Comparison of ENCODE assay signal across 8 cellular contexts in the genomic region with DNA sequence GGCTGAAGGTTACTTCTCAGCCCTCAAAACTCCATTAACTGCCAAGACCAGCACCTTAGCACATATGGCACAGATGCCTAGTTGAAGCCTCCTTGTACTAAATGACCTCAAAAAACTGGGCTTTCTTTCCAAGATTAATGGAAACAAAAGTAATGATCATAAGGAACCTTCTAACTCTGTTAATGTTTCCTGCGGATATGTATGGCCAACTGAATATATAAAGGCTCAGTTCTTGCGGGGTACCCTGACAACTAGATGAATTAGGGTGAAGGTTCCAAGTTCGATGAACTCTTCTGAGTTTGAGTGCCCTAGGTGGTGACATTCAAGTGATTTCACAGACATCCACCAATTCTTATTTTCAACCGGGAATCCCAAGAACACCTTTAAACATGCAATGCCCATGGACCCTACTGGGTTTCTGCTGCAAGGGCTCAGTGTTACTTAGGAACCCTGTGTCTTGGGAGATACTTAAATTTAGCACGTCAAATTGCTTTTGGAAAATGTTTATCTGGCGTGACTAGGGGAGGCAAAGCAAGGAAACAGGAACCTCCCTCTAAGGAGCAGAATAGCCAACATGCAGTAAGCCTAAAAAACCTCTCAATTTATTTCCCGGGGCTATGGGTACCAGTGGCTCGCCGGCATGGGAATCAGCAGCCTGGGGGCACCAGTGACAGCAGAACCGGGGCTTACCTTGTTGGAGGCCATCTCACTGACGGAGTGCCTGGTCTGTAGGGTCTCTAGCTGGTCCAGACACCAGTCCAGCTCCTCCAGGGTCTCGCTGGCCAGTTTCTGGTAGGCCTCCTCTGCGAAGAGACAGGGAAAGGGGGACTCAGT.
A peak's percentile ranks its signal among the peaks of the same experiment; 100 is the strongest.
DNase-seq lines count a peak whose midpoint lies in the region; ATAC-seq and TF ChIP-seq lines count a peak whose summit lies in the region.

No MANE protein-coding gene starts in this region.

- H3K4me1 Mint-ChIP-seq in natural killer cell treated with Interleukin-12 subunit alpha and Interleukin-12 subunit beta and Interleukin-15 and Interleukin-18, amount 100 ng/mL, for 72 hours (ENCODE audit: low read depth in 2 of 2), result peaks cover 41 to 70% of the 10 kb centered on the region in 2 donors

- H3K9ac ChIP-seq in PC-3 (ENCODE audit: low read length) (peak overlapping the region; percentile 57), endocrine pancreas (ENCODE audit: control insufficient read depth, insufficient read depth, low read length) (peak overlapping the region; percentile 92)

- no peaks in the 10 kb centered on the region for H3K27me3 ChIP-seq in PC-3 (ENCODE audit: low read length)
- H3K27me3 ChIP-seq in endocrine pancreas (ENCODE audit: control insufficient read depth, insufficient read depth, low read length), result no peaks in the 10 kb centered on the region

- H3K4me2 ChIP-seq in PC-3 (ENCODE audit: low read length), result peak overlapping the region; percentile 79

- CTCF ChIA-PET in PC-3 (lab: Charles Lee), result no interaction called here

- peaks cover 11% of the 10 kb centered on the region for H3K36me3 Mint-ChIP-seq in natural killer cell treated with Interleukin-12 subunit alpha and Interleukin-12 subunit beta and Interleukin-15 and Interleukin-18, amount 100 ng/mL, for 72 hours

- H3K36me3 ChIP-seq in PC-3 (ENCODE audit: low read depth, low read length) (no peaks in the 10 kb centered on the region), endocrine pancreas (ENCODE audit: control insufficient read depth, insufficient read depth, low read length) (no peaks in the 10 kb centered on the region)

- H3K9me2 ChIP-seq in PC-3 (replicated peaks; ENCODE audit: low read length), result no peaks in the 10 kb centered on the region

- intact Hi-C loops in PC-3 (cut with micrococcal nuclease), result loop anchor here (5.0 to 10.0 kb wide), 5 partner anchors 396 to 754 kb away; no protein-coding TSS in a partner anchor

- peak; percentile 3 for DNase-seq in NCI-H1092 treated with DMSO at 0.1 percent for 48 hours (lab: John Stamatoyannopoulos, UW)
- no peak for DNase-seq in NCI-H1092 (lab: John Stamatoyannopoulos, UW)
- DNase-seq in PC-3, result no peak
- no peak for DNase-seq in natural killer cell treated with Interleukin-12 subunit alpha and Interleukin-12 subunit beta and Interleukin-15 and Interleukin-18, amount 100 ng/mL, for 72 hours (ENCODE audit: low spot score)
- no peak for DNase-seq in DMS153 treated with DMSO at 0.1 percent for 48 hours (lab: John Stamatoyannopoulos, UW; ENCODE audit: unreplicated experiment)
- no peak for DNase-seq in NCI-H1048 (lab: John Stamatoyannopoulos, UW)

- POLR2A ChIA-PET in PC-3 (lab: Charles Lee; ENCODE audit: unreplicated experiment), result no interaction called here

- no peaks in the 10 kb centered on the region for H3F3A ChIP-seq in PC-3 (ENCODE audit: low read length, unreplicated experiment)

- no peak overlapping the region for H3K27ac ChIP-seq in PC-3 (ENCODE audit: low read length)

- ATAC-seq in PC-3 (no peak), HG02885 (IDR thresholded peaks at IDR 0.05; ENCODE audit: poor library complexity, unreplicated experiment) (no peak)
- no peak for ATAC-seq in natural killer cell treated with Interleukin-12 subunit alpha and Interleukin-12 subunit beta and Interleukin-15 and Interleukin-18, amount 100 ng/mL, for 72 hours

- TSS peak; percentile 14 for BruUV-seq in PC-3 (replicated peaks; lab: Mats Ljungman, UMichigan)

- no peaks in the 10 kb centered on the region for H3K9me3 ChIP-seq in PC-3 (ENCODE audit: low read length)
- H3K9me3 ChIP-seq in endocrine pancreas (ENCODE audit: control insufficient read depth, low read length), result no peaks in the 10 kb centered on the region

- TF ChIP-seq CTCF in PC-3 (conservative IDR thresholded peaks at IDR 0.05; ENCODE audit: low read depth, low read length), result no peak

- H3K4me3 ChIP-seq in PC-3 (ENCODE audit: low read length), result peak overlapping the region; percentile 66
- H3K4me3 ChIP-seq in endocrine pancreas (ENCODE audit: control insufficient read depth, insufficient read depth, low read length), result peak overlapping the region; percentile 64

- no peaks in the 10 kb centered on the region for H3K27me3 Mint-ChIP-seq in natural killer cell treated with Interleukin-12 subunit alpha and Interleukin-12 subunit beta and Interleukin-15 and Interleukin-18, amount 100 ng/mL, for 72 hours

- no peak overlapping the region for H2AFZ ChIP-seq in PC-3 (ENCODE audit: low read length)

- H3K4me1 ChIP-seq in PC-3 (ENCODE audit: insufficient read depth, low read length), result peaks cover 54% of the 10 kb centered on the region
- H3K4me1 ChIP-seq in endocrine pancreas (ENCODE audit: control insufficient read depth, insufficient read depth, low read length), result peaks cover 17% of the 10 kb centered on the region

- H3K9me3 Mint-ChIP-seq in natural killer cell treated with Interleukin-12 subunit alpha and Interleukin-12 subunit beta and Interleukin-15 and Interleukin-18, amount 100 ng/mL, for 72 hours, result no peaks in the 10 kb centered on the region

- no peaks in the 10 kb centered on the region for H4K20me1 ChIP-seq in PC-3 (ENCODE audit: low read length)

- peak overlapping the region; percentile 81 to 95 for H3K27ac Mint-ChIP-seq in natural killer cell treated with Interleukin-12 subunit alpha and Interleukin-12 subunit beta and Interleukin-15 and Interleukin-18, amount 100 ng/mL, for 72 hours

- H3K79me2 ChIP-seq in PC-3 (ENCODE audit: low read length), result no peaks in the 10 kb centered on the region

- peak overlapping the region; percentile 98 for H3K4me3 Mint-ChIP-seq in natural killer cell treated with Interleukin-12 subunit alpha and Interleukin-12 subunit beta and Interleukin-15 and Interleukin-18, amount 100 ng/mL, for 72 hours
